19 cellular contexts compared by ENCODE assay signal in the genomic region with DNA sequence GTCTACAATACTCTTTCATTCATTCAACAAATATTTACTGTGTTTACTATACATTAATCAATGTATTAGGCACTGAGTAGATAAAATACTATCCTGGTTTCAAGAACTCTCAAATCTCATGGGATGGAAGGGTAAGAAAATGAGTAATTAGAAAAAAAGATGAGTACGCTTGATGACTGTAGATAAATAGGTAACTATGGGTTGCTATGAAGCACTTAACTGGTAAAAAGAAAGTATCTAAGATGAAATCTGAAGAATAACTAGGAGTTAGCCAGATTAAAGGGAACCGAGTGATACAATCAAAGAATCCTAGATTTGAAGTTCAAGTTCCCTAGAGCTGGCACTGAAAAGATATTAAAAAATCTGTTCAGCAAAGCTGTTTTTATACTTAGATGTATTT.
"Had no signal": no experiment of that assay in that cellular context is flagged by ENCODE, and none has a peak within 500 bp of the region (broad histone marks: within the 10 kb centered on the region; RNA-seq: fewer than 3 reads in every experiment).

No MANE protein-coding gene starts in this region.

- H3K9ac ChIP-seq: SK-N-SH had no signal

- H3K9me3 ChIP-seq: SK-N-SH had no signal

- H3K9me2 ChIP-seq: SK-N-SH had no signal

- FAIRE-seq: RCC 7860 had no signal

- H3K4me2 ChIP-seq: SK-N-SH had no signal

- DNase-seq: KBM-7, MV-4-11, NCI-H1048, NCI-H1105, NCI-H1417, NCI-H187, NCI-H2029, NCI-H2081 treated with DMSO at 0.1 percent for 48 hours, NCI-H2171, NCI-H226, NCI-H446, NCI-H510A, NCI-H524 treated with DMSO at 0.1 percent for 48 hours, NCI-H774, SHP77, SK-N-SH, SW 1271 had no signal

- H3K27ac ChIP-seq: RWPE1 had no signal
